ENCODE assay signal across 8 cellular contexts in genomic region chr1:33255347-33256311, GRCh38. TPM values are rescaled to one million over a fixed set of nuclear protein-coding genes. Genes with fewer than 3 reads are reported as not detected.
DNase-seq lines count a peak whose midpoint lies in the region; ATAC-seq and TF ChIP-seq lines count a peak whose summit lies in the region.

No MANE protein-coding gene starts in this region.

- H3K27ac Mint-ChIP-seq in activated naive CD4-positive, alpha-beta T cell treated with anti-CD3 and anti-CD28 coated beads, Interleukin-2, amount 50 U/mL, for 72 hours = peak overlapping the region in 1 of 2 donors; percentile 15

- H3K4me3 ChIP-seq in GM12865 (ENCODE audit: low read depth, low read length) (peak overlapping the region; percentile 54), upper lobe of right lung (peak overlapping the region; percentile 51)

- CTCF ChIA-PET in RWPE1 (lab: Yijun Ruan, JAX) = interaction anchor here (1.0 to 1.1 kb wide), 2 partner anchors 24 to 43 kb away, joined by 3 read pairs; no protein-coding TSS in a partner anchor

- H3K27me3 ChIP-seq in upper lobe of right lung = no peaks in the 10 kb centered on the region

- intact Hi-C loops in Right ventricle myocardium inferior (cut with DNase I) (loop anchor here (10.0 kb wide), 1 partner anchor 101 kb away; no protein-coding TSS in a partner anchor), upper lobe of right lung (cut with DNase I) (no loop called here)

- no peaks in the 10 kb centered on the region for H3K36me3 ChIP-seq in upper lobe of right lung

- DNase-seq in GM12865 (ENCODE audit: low read depth) (peak; percentile 84), RWPE1 (ENCODE audit: low spot score) (peak; percentile 55), Right ventricle myocardium inferior (ENCODE audit: missing footprints) (peak; percentile 82), nucleus accumbens (lab: John Stamatoyannopoulos, UW) (peak in 48 of 56 donors; percentile 15 to 71 (median 34)), upper lobe of right lung (peak; percentile 91), GM19240 (ENCODE audit: insufficient read length, low spot score) (no peak)
- peak; percentile 50 to 67 for DNase-seq in activated naive CD4-positive, alpha-beta T cell treated with anti-CD3 and anti-CD28 coated beads, Interleukin-2, amount 50 U/mL, for 72 hours (ENCODE audit: low spot score in 2 of 2)

- no peak for TF ChIP-seq CTCF in GM12865 (IDR thresholded peaks at IDR 0.05; ENCODE audit: insufficient read depth, low read depth, low read length, missing control alignments)
- no peak for TF ChIP-seq CTCF in RWPE1 (conservative IDR thresholded peaks at IDR 0.05; ENCODE audit: low read depth)
- no peak for TF ChIP-seq CTCF in upper lobe of right lung (IDR thresholded peaks at IDR 0.05)

- H3K27ac ChIP-seq in RWPE1 = peak overlapping the region; percentile 86
- peak overlapping the region; percentile 89 for H3K27ac ChIP-seq in upper lobe of right lung

- peaks cover 0 to 5% of the 10 kb centered on the region in 2 donors for H3K9me3 Mint-ChIP-seq in activated naive CD4-positive, alpha-beta T cell treated with anti-CD3 and anti-CD28 coated beads, Interleukin-2, amount 50 U/mL, for 72 hours

- H3K36me3 Mint-ChIP-seq in activated naive CD4-positive, alpha-beta T cell treated with anti-CD3 and anti-CD28 coated beads, Interleukin-2, amount 50 U/mL, for 72 hours = peaks cover 5 to 6% of the 10 kb centered on the region in 2 donors

- peaks cover 32% of the 10 kb centered on the region for H3K4me1 ChIP-seq in upper lobe of right lung

- POLR2A ChIA-PET in RWPE1 (lab: Yijun Ruan, JAX; ENCODE audit: low non-redundant PET) = interaction anchor here (0.6 to 0.7 kb wide), 2 partner anchors 94 to 156 kb away, joined by 3 to 4 read pairs; no protein-coding TSS in a partner anchor

- ATAC-seq in HG03571 (IDR thresholded peaks at IDR 0.05; ENCODE audit: unreplicated experiment) = peak; percentile 25
- peak; percentile 61 to 77 for ATAC-seq in activated naive CD4-positive, alpha-beta T cell treated with anti-CD3 and anti-CD28 coated beads, Interleukin-2, amount 50 U/mL, for 72 hours
- ATAC-seq in Right ventricle myocardium inferior = peak; percentile 81
- ATAC-seq in upper lobe of right lung = peak; percentile 90

- no peaks in the 10 kb centered on the region for H3K9me3 ChIP-seq in upper lobe of right lung

RNA-seq across cellular contexts. Expression of gene ZNF362, which starts 0.7 kb away (rescaled TPM):
- 10 to 100 TPM in 1 of 2 donors, 1 to 10 TPM in 1; 3.0 to 14.1 TPM for total RNA-seq in activated naive CD4-positive, alpha-beta T cell treated with anti-CD3 and anti-CD28 coated beads, Interleukin-2, amount 50 U/mL, for 72 hours
- total RNA-seq in Right ventricle myocardium inferior (30.3 TPM), upper lobe of right lung (31.8 TPM)

Comparison
In these comparisons a context has a peak if more than half of its experiments do, and no peak if none do; other contexts are left out.
1. ATAC-seq: peak in every context shown above with its lines; median percentile 90 in upper lobe of right lung; 81 in Right ventricle myocardium inferior; 69 in activated naive CD4-positive, alpha-beta T cell treated with anti-CD3 and anti-CD28 coated beads, Interleukin-2, amount 50 U/mL, for 72 hours; 25 in HG03571.